In the genomic region with DNA sequence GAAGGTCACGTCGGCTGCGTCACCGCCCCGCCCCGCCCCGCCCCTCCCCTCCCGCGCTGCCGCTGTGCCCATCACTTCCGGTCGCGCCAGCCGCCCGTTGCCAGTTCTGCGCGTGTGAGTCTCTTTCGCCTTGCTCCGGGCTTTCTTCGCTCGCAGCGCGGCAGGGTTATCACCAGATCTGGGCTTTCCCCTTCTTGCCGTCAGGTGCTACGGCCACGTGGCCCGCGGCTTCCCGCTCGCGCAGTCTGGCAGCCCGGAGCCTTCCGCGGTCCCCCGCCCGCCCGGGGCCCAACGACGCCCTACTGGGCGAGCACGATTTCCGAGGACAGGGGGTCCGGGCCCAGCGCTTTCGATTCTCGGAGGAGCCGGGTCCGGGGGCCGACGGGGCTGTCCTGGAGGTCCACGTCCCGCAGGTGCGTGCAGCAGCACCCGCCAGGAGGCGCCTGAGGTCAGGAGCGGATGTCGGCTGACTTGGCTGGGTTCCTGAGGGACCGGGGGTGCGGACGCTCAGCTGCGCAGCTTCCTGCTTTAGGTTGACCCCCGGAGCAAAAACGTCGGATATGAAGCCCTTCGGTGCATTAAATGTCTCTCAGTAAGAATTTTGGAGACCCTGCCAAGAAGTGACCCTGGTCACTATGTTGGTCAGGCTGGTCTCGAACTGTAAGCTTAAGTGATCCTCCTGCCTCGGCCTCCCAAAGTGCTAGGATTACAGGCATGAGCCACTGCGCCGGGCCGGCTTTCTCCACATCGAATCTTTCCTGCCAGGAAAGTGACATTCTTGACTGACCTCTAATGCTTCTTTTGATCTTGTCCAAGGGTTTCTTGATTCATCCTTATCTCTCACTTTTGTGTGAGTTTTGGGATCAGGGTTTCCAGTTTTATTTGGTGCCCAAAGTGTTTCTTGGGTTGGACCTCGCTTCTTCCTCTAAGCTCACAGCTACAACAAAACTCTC, we compare ENCODE assay signal across 8 cellular contexts. TPM values are rescaled to one million over a fixed set of nuclear protein-coding genes. Genes with fewer than 3 reads are reported as not detected.
DNase-seq lines count a peak whose midpoint lies in the region; ATAC-seq and TF ChIP-seq lines count a peak whose summit lies in the region.

Gene METTL23, plus strand, starts transcription at position 74 of the 953 bp plus-strand sequence. CDS start 2,872 bp downstream, outside the sequence.

- H3K27ac ChIP-seq in SK-N-SH (ENCODE audit: low read depth in 2 of 2, low read length in 1 of 2) = peak within 1 kb of the TSS; percentile 94 to 96
- peak within 1 kb of the TSS; percentile 96 to 100 (median 99) for H3K27ac ChIP-seq in heart right ventricle

- H3K4me1 ChIP-seq in SK-N-SH (ENCODE audit: control insufficient read depth in 1 of 2, insufficient read depth in 2 of 2, low read depth in 1 of 2, low read length in 1 of 2) (peaks cover 14 to 20% of the 10 kb centered on the region in 2 experiments), heart right ventricle (peaks cover 13 to 78% (median 60%) of the 10 kb centered on the region in 9 donors)

- TF ChIP-seq EP300 in SK-N-SH (IDR thresholded peaks at IDR 0.05; ENCODE audit: borderline replicate concordance in 1 of 2, low read depth in 1 of 2, low read length in 1 of 2) = peak in 1 of 2 experiments; percentile 25; a peak in 1 of 4 replicates

- no peaks in the 10 kb centered on the region for H3K9me2 ChIP-seq in SK-N-SH

- peak; percentile 87 for DNase-seq in Daoy (ENCODE audit: low read depth)
- DNase-seq in HuH-7 (ENCODE audit: low spot score) = peak; percentile 81
- peak; percentile 89 for DNase-seq in SK-N-SH
- DNase-seq in activated naive CD8-positive, alpha-beta T cell treated with anti-CD3 and anti-CD28 coated beads, Interleukin-2, amount 50 U/mL, for 16 hours (ENCODE audit: low read depth, low spot score) = peak; percentile 49
- peak; percentile 88 to 90 for DNase-seq in heart right ventricle
- DNase-seq in pulmonary artery endothelial cell (ENCODE audit: low read depth, low spot score) = no peak
- DNase-seq in hippocampal formation (lab: John Stamatoyannopoulos, UW) = no peak

- peaks cover 34% of the 10 kb centered on the region for H3F3A ChIP-seq in SK-N-SH (replicated peaks; ENCODE audit: insufficient read depth)

- 6% methylated on average over 30 of the region's 72 CpGs for WGBS in SK-N-SH (ENCODE audit: low lambda C conversion rate)
- WGBS in heart right ventricle, 2 donors = 2% methylated on average over 71 to 72 of the region's 72 CpGs

- peak within 1 kb of the TSS; percentile 86 for H3K4me2 ChIP-seq in SK-N-SH

- POLR2A ChIA-PET in SK-N-SH (lab: Yijun Ruan, JAX) = interaction anchor here (0.5 to 4.7 kb wide), 8 partner anchors 7 to 183 kb away, joined by 3 to 47 read pairs (median 4); partner anchors contain the start of genes MFSD11 and SRSF2

- TF ChIP-seq CTCF in SK-N-SH (IDR thresholded peaks at IDR 0.05) (peak; percentile 93), heart right ventricle (IDR thresholded peaks at IDR 0.05) (peak; percentile 28 to 92 (median 69))

- H3K9me3 ChIP-seq in SK-N-SH (no peaks in the 10 kb centered on the region), heart right ventricle (no peaks in the 10 kb centered on the region)

- peak within 1 kb of the TSS; percentile 81 for H2AFZ ChIP-seq in SK-N-SH (ENCODE audit: low read depth)

- peak within 1 kb of the TSS; percentile 99 for H3K9ac ChIP-seq in SK-N-SH

- CTCF ChIA-PET in SK-N-SH (lab: Yijun Ruan, JAX) = interaction anchor here (0.7 to 5.9 kb wide), 25 partner anchors 10 to 361 kb away, joined by 3 to 75 read pairs (median 4); partner anchors contain the start of genes MFSD11, MGAT5B, MXRA7 and SRSF2

- H4K20me1 ChIP-seq in SK-N-SH (ENCODE audit: insufficient read depth) = peaks cover 28% of the 10 kb centered on the region

- intact Hi-C loops in heart right ventricle (cut with DNase I) = loop anchor here in 2 of 10 donors (10.0 kb wide), 2 partner anchors 52 to 182 kb away; partner anchors contain the start of gene PRCD (in 1 of the 2)

- peak; percentile 53 for TF ChIP-seq RAD21 in SK-N-SH (IDR thresholded peaks at IDR 0.05; ENCODE audit: low read length)

- peaks cover 94% of the 10 kb centered on the region for H3K79me2 ChIP-seq in SK-N-SH (ENCODE audit: insufficient read depth)

- ATAC-seq in GM21515 (IDR thresholded peaks at IDR 0.05; ENCODE audit: unreplicated experiment) (peak; percentile 48), heart right ventricle (peak; percentile 60 to 78 (median 68))

- H3K4me3 ChIP-seq in SK-N-SH (ENCODE audit: low read depth in 2 of 2, low read length in 1 of 2) = peak within 1 kb of the TSS; percentile 74 to 99
- peak within 1 kb of the TSS; percentile 72 to 100 (median 88) for H3K4me3 ChIP-seq in heart right ventricle

- H3K36me3 ChIP-seq in SK-N-SH (replicated peaks in 1 of 2; ENCODE audit: control insufficient read depth in 1 of 2, insufficient read depth in 2 of 2, low read length in 1 of 2) (peaks cover 16 to 48% of the 10 kb centered on the region in 2 experiments), heart right ventricle (peaks cover 0 to 62% (median 29%) of the 10 kb centered on the region in 9 donors)

- H3K27me3 ChIP-seq in SK-N-SH (ENCODE audit: insufficient read depth) (no peaks in the 10 kb centered on the region), heart right ventricle (no peaks in the 10 kb centered on the region)

TF ChIP-seq in SK-N-SH, 30 proteins besides CTCF, POLR2A, EP300 and RAD21:
- TF ChIP-seq MXI1 (IDR thresholded peaks at IDR 0.05; ENCODE audit: low read depth, low read length) (peak; percentile 91), POLR2AphosphoS5 (IDR thresholded peaks at IDR 0.05; ENCODE audit: low read depth, low read length) (peak; percentile 93), TAF1 (IDR thresholded peaks at IDR 0.05; ENCODE audit: borderline replicate concordance, low read depth, low read length) (peak; percentile 79), GABPA (IDR thresholded peaks at IDR 0.05; ENCODE audit: low read depth) (peak; percentile 67), JUND (IDR thresholded peaks at IDR 0.05) (no peak), NFIC (IDR thresholded peaks at IDR 0.05; ENCODE audit: borderline replicate concordance) (peak; percentile 80), SIN3A (IDR thresholded peaks at IDR 0.05; ENCODE audit: borderline replicate concordance, low read depth, low read length) (peak; percentile 47; the same call in 1 of the 2 replicates), MAX (IDR thresholded peaks at IDR 0.05; ENCODE audit: low read depth) (peak; percentile 69), SMC3 (IDR thresholded peaks at IDR 0.05; ENCODE audit: low read depth, low read length) (peak; percentile 61), NRF1 (IDR thresholded peaks at IDR 0.05; ENCODE audit: low read depth, low read length) (peak; percentile 56), GATA2 (CRISPR knock-in tag; IDR thresholded peaks at IDR 0.05) (peak; percentile 68), ELF1 (IDR thresholded peaks at IDR 0.05) (peak; percentile 2; the same call in 1 of the 2 replicates), TCF12 (IDR thresholded peaks at IDR 0.05) (peak; percentile 13; the same call in 1 of the 2 replicates), USF2 (IDR thresholded peaks at IDR 0.05; ENCODE audit: borderline replicate concordance, low read depth, low read length) (no peak), FOSL2 (IDR thresholded peaks at IDR 0.05; ENCODE audit: borderline replicate concordance, low read depth) (no peak), USF1 (IDR thresholded peaks at IDR 0.05; ENCODE audit: borderline replicate concordance, low read depth) (peak; percentile 38), RFX5 (IDR thresholded peaks at IDR 0.05; ENCODE audit: low read length) (no peak), ZBTB33 (IDR thresholded peaks at IDR 0.05; ENCODE audit: borderline replicate concordance, low read depth) (no peak)

RNA-seq across cellular contexts. Expression of gene METTL23, which starts in this region (rescaled TPM):
- 29.4 and 36.5 TPM in 2 replicates for total RNA-seq in Daoy (2014; rRNA removed; shearing (Covaris generic))
- polyA plus RNA-seq in SK-N-SH (2012; rRNA removed) (75.9 and 96.8 TPM in 2 replicates), heart right ventricle (10 to 100 TPM; 24.5 to 41.8 TPM)
- polyA plus RNA-seq in SK-N-SH (2012; cell fraction: cytosol; rRNA removed) = 87.6 and 89.2 TPM in 2 replicates
- polyA plus RNA-seq in SK-N-SH (2012; cell fraction: nucleus; rRNA removed) = 80.8 and 107 TPM in 2 replicates
- total RNA-seq in heart right ventricle (10 to 100 TPM; 18.0 to 29.9 (median 24.7) TPM), pulmonary artery endothelial cell (18.6 and 19.8 TPM in 2 replicates)

Comparison
In these comparisons a context has a peak if more than half of its experiments do, and no peak if none do; other contexts are left out.
1. DNase-seq: peak in Daoy (single experiment), HuH-7 (single experiment), SK-N-SH (single experiment), activated naive CD8-positive, alpha-beta T cell treated with anti-CD3 and anti-CD28 coated beads, Interleukin-2, amount 50 U/mL, for 16 hours (single experiment) and heart right ventricle (2 of 2); none in pulmonary artery endothelial cell (single experiment) and hippocampal formation (0 of 2).